ENCODE assay signal across 10 cellular contexts in the genomic region with DNA sequence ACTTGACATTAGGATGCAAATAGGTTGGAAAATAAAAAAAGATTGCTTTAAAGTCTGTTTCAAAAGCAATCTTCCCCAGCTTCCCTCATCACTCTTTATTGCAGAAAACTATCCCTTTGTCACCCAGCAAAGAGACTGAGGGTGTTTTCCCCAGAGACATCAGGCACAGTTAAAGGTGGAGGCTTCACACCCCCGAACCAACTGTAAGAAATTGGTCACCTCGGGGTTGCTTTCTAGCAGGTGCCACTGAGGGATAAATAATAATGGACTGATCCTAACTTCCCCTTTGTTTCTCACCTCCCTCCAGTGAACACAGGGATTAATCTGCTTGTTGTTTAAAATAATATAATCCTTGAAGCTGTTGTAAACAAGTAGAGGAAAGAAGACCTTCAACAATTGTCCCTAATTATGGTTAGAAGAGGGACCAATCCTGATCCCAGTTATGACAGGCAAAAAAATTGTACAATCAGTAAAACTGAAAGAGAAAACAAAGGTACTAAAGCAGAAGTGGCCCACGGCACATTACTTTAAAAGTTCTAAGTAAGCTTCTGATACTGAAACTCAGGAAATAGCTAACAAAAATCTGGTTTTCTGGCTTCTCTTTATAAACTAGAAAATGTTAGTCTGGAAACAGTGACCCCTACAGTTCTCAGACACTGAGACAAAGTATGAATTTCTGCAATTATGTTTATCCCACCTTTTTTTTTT. TPM values are rescaled to one million over a fixed set of nuclear protein-coding genes. Genes with fewer than 3 reads are reported as not detected.
DNase-seq lines count a peak whose midpoint lies in the region; ATAC-seq and TF ChIP-seq lines count a peak whose summit lies in the region.
"Had no signal": no experiment of that assay in that cellular context is flagged by ENCODE, and none has a peak within 500 bp of the region (broad histone marks: within the 10 kb centered on the region; RNA-seq: fewer than 3 reads in every experiment).

No MANE protein-coding gene starts in this region.

- peaks cover 30% of the 10 kb centered on the region for H3K27me3 Mint-ChIP-seq in activated CD8-positive, alpha-beta T cell treated with anti-CD3 and anti-CD28 coated beads for 36 hours
- peaks cover 39% of the 10 kb centered on the region for H3K27me3 Mint-ChIP-seq in activated CD8-positive, alpha-beta T cell treated with anti-CD3 and anti-CD28 coated beads, Interleukin-2, amount 10 ng/mL, durations not matched to agents 7 days and 5 days (ENCODE audit: low read depth)

- peak; percentile 53 for ATAC-seq in activated CD8-positive, alpha-beta T cell treated with anti-CD3 and anti-CD28 coated beads for 36 hours
- no peak for ATAC-seq in activated CD8-positive, alpha-beta T cell treated with anti-CD3 and anti-CD28 coated beads, Interleukin-2, amount 10 ng/mL, durations not matched to agents 7 days and 5 days
- ATAC-seq in HG02840 (IDR thresholded peaks at IDR 0.05; ENCODE audit: low FRiP score, unreplicated experiment), result peak; percentile 91
- ATAC-seq in stimulated activated naive CD8-positive, alpha-beta T cell treated with anti-CD3 and anti-CD28 coated beads, Interleukin-15, Interleukin-2, amounts not matched to agents 100 U/mL and 50 U/mL, for 24 hours, result peak; percentile 40

- POLR2A ChIA-PET in activated CD8-positive, alpha-beta T cell treated with anti-CD3 and anti-CD28 coated beads for 36 hours (lab: Charles Lee), result no interaction called here
- POLR2A ChIA-PET in activated CD8-positive, alpha-beta T cell treated with anti-CD3 and anti-CD28 coated beads, Interleukin-2, amount 10 ng/mL, durations not matched to agents 7 days and 5 days (lab: Charles Lee), result interaction anchor here (0.7 to 1.0 kb wide), 2 partner anchors 9 to 94 kb away, joined by 4 to 5 read pairs; no protein-coding TSS in a partner anchor

- peaks cover 6% of the 10 kb centered on the region for H3K4me1 Mint-ChIP-seq in activated CD8-positive, alpha-beta T cell treated with anti-CD3 and anti-CD28 coated beads for 36 hours (ENCODE audit: low read depth)
- H3K4me1 Mint-ChIP-seq in activated CD8-positive, alpha-beta T cell treated with anti-CD3 and anti-CD28 coated beads, Interleukin-2, amount 10 ng/mL, durations not matched to agents 7 days and 5 days (ENCODE audit: low read depth), result peaks cover 9% of the 10 kb centered on the region

- intact Hi-C loops in activated CD8-positive, alpha-beta T cell treated with anti-CD3 and anti-CD28 coated beads for 36 hours (cut with micrococcal nuclease), result loop anchor here (5.0 kb wide), 1 partner anchor 92 kb away; no protein-coding TSS in a partner anchor

- no peak overlapping the region for H3K4me3 Mint-ChIP-seq in activated CD8-positive, alpha-beta T cell treated with anti-CD3 and anti-CD28 coated beads for 36 hours
- no peak overlapping the region for H3K4me3 Mint-ChIP-seq in activated CD8-positive, alpha-beta T cell treated with anti-CD3 and anti-CD28 coated beads, Interleukin-2, amount 10 ng/mL, durations not matched to agents 7 days and 5 days

- no peak for TF ChIP-seq CTCF in activated CD8-positive, alpha-beta T cell treated with anti-CD3 and anti-CD28 coated beads for 36 hours (IDR thresholded peaks at IDR 0.05)
- TF ChIP-seq CTCF in right atrium auricular region (IDR thresholded peaks at IDR 0.05), result no peak

- no peaks in the 10 kb centered on the region for H3K9me3 ChIP-seq in right atrium auricular region

- no peaks in the 10 kb centered on the region for H3K36me3 Mint-ChIP-seq in activated CD8-positive, alpha-beta T cell treated with anti-CD3 and anti-CD28 coated beads for 36 hours (ENCODE audit: low read depth)
- no peaks in the 10 kb centered on the region for H3K36me3 Mint-ChIP-seq in activated CD8-positive, alpha-beta T cell treated with anti-CD3 and anti-CD28 coated beads, Interleukin-2, amount 10 ng/mL, durations not matched to agents 7 days and 5 days (ENCODE audit: low read depth)

- DNase-seq in activated CD8-positive, alpha-beta T cell treated with anti-CD3 and anti-CD28 coated beads for 36 hours, result peak; percentile 8
- no peak for DNase-seq in activated CD8-positive, alpha-beta T cell treated with anti-CD3 and anti-CD28 coated beads, Interleukin-2, amount 10 ng/mL, durations not matched to agents 7 days and 5 days
- DNase-seq in NOMO-1 (lab: John Stamatoyannopoulos, UW; ENCODE audit: unreplicated experiment in 2 of 2) (peak; percentile 27 to 65), SHP77 treated with DMSO at 0.1 percent for 48 hours (lab: John Stamatoyannopoulos, UW) (no peak), right atrium auricular region (ENCODE audit: low spot score) (no peak), RKO (ENCODE audit: low spot score) (no peak)
- no peak for DNase-seq in stimulated activated naive CD8-positive, alpha-beta T cell treated with anti-CD3 and anti-CD28 coated beads, Interleukin-15, Interleukin-2, amounts not matched to agents 100 U/mL and 50 U/mL, for 24 hours
- DNase-seq: ACHN had no signal

- peaks cover under 1% of the 10 kb centered on the region for H3K9me3 Mint-ChIP-seq in activated CD8-positive, alpha-beta T cell treated with anti-CD3 and anti-CD28 coated beads for 36 hours
- H3K9me3 Mint-ChIP-seq in activated CD8-positive, alpha-beta T cell treated with anti-CD3 and anti-CD28 coated beads, Interleukin-2, amount 10 ng/mL, durations not matched to agents 7 days and 5 days (ENCODE audit: insufficient read depth), result no peaks in the 10 kb centered on the region

- H3K27ac ChIP-seq in right atrium auricular region, result no peak overlapping the region

- no peak overlapping the region for H3K27ac Mint-ChIP-seq in activated CD8-positive, alpha-beta T cell treated with anti-CD3 and anti-CD28 coated beads for 36 hours
- no peak overlapping the region for H3K27ac Mint-ChIP-seq in activated CD8-positive, alpha-beta T cell treated with anti-CD3 and anti-CD28 coated beads, Interleukin-2, amount 10 ng/mL, durations not matched to agents 7 days and 5 days

- CTCF ChIA-PET in activated CD8-positive, alpha-beta T cell treated with anti-CD3 and anti-CD28 coated beads for 36 hours (lab: Charles Lee), result interaction anchor here (0.6 to 4.8 kb wide), 9 partner anchors 23 to 580 kb away, joined by 3 to 19 read pairs (median 4); no protein-coding TSS in a partner anchor
- CTCF ChIA-PET in activated CD8-positive, alpha-beta T cell treated with anti-CD3 and anti-CD28 coated beads, Interleukin-2, amount 10 ng/mL, durations not matched to agents 7 days and 5 days (lab: Charles Lee), result interaction anchor here (0.6 to 1.5 kb wide), 13 partner anchors 9 to 575 kb away, joined by 3 to 5 read pairs (median 3); no protein-coding TSS in a partner anchor

- no peak overlapping the region for H3K4me3 ChIP-seq in right atrium auricular region

- no peaks in the 10 kb centered on the region for H3K4me1 ChIP-seq in right atrium auricular region

- H3K36me3 ChIP-seq in right atrium auricular region, result no peaks in the 10 kb centered on the region

- no peaks in the 10 kb centered on the region for H3K27me3 ChIP-seq in right atrium auricular region

RNA-seq across cellular contexts. Expression of gene PCSK1, which starts 6.6 kb away (rescaled TPM):
- total RNA-seq in activated CD8-positive, alpha-beta T cell treated with anti-CD3 and anti-CD28 coated beads for 36 hours, result not detected
- not detected for total RNA-seq in activated CD8-positive, alpha-beta T cell treated with anti-CD3 and anti-CD28 coated beads, Interleukin-2, amount 10 ng/mL, durations not matched to agents 7 days and 5 days
- total RNA-seq in right atrium auricular region, result 1 to 10 TPM in 1 of 2 donors, under 1 TPM in 1; 0.52 to 4.0 TPM
- total RNA-seq: mucosa of gallbladder had no signal

Comparison
In these comparisons a context has a peak if more than half of its experiments do, and no peak if none do; other contexts are left out.
1. DNase-seq: peak in activated CD8-positive, alpha-beta T cell treated with anti-CD3 and anti-CD28 coated beads for 36 hours (single experiment) and NOMO-1 (2 of 2); none in activated CD8-positive, alpha-beta T cell treated with anti-CD3 and anti-CD28 coated beads, Interleukin-2, amount 10 ng/mL, durations not matched to agents 7 days and 5 days (single experiment), stimulated activated naive CD8-positive, alpha-beta T cell treated with anti-CD3 and anti-CD28 coated beads, Interleukin-15, Interleukin-2, amounts not matched to agents 100 U/mL and 50 U/mL, for 24 hours (single experiment), SHP77 treated with DMSO at 0.1 percent for 48 hours (single experiment), right atrium auricular region (single experiment) and RKO (single experiment).